Comparison of ENCODE assay signal across 9 cellular contexts in genomic region chr19:12838182-12838890, GRCh38. TPM values are rescaled to one million over a fixed set of nuclear protein-coding genes. Genes with fewer than 3 reads are reported as not detected.
DNase-seq lines count a peak whose midpoint lies in the region; ATAC-seq, FAIRE-seq and TF ChIP-seq lines count a peak whose summit lies in the region.
"Had no signal": no experiment of that assay in that cellular context is flagged by ENCODE, and none has a peak within 500 bp of the region (broad histone marks: within the 10 kb centered on the region; RNA-seq: fewer than 3 reads in every experiment).

TSS of gene MAST1 (plus strand) at chr19:12838515. CDS start at chr19:12838573, 58 bp downstream.

- peaks cover 44% of the 10 kb centered on the region for H3K4me1 Mint-ChIP-seq in WTC11

- ATAC-seq in WTC11 (peak; percentile 9), HG03045 (IDR thresholded peaks at IDR 0.05; ENCODE audit: unreplicated experiment) (no peak)

- no peak for FAIRE-seq in urothelium cell line (lab: Jason Lieb, UNC)
- FAIRE-seq: G401.6 had no signal

- peaks cover 40% of the 10 kb centered on the region for H3K27me3 Mint-ChIP-seq in WTC11 (ENCODE audit: low read depth)

- POLR2A ChIA-PET in WTC11 (lab: Charles Lee), result interaction anchor here (0.6 kb wide), 1 partner anchor 99 kb away, joined by 3 read pairs; no protein-coding TSS in a partner anchor

- H3K4me3 Mint-ChIP-seq in WTC11, result peak within 1 kb of the TSS; percentile 79

- DNase-seq in NCI-H2081 (lab: John Stamatoyannopoulos, UW), result peak; percentile 60 to 68
- no peak for DNase-seq in NCI-H2081 treated with DMSO at 0.1 percent for 48 hours (lab: John Stamatoyannopoulos, UW)
- DNase-seq in NCI-H146 (lab: John Stamatoyannopoulos, UW), result peak; percentile 73
- DNase-seq in WTC11 (ENCODE audit: low spot score), result peak; percentile 74
- peak; percentile 5 for DNase-seq in effector CD8-positive, alpha-beta T cell (lab: John Stamatoyannopoulos, UW)
- DNase-seq in middle frontal gyrus (ENCODE audit: extremely low spot score, low spot score), result peak; percentile 42
- DNase-seq in urothelium cell line (ENCODE audit: low spot score), result peak; percentile 85

- peak within 1 kb of the TSS; percentile 61; the same call in 1 of the 2 replicates for H3K27ac Mint-ChIP-seq in WTC11

- H3K36me3 Mint-ChIP-seq in WTC11, result peaks cover 5% of the 10 kb centered on the region

- TF ChIP-seq CTCF in WTC11 (IDR thresholded peaks at IDR 0.05), result peak; percentile 72; the same call in 1 of the 2 replicates

- no peaks in the 10 kb centered on the region for H3K9me3 Mint-ChIP-seq in WTC11

- CTCF ChIA-PET in WTC11 (lab: Charles Lee), result interaction anchor here (0.9 to 1.7 kb wide), 3 partner anchors 9 to 72 kb away, joined by 5 to 8 read pairs (median 5); no protein-coding TSS in a partner anchor

TF ChIP-seq in WTC11, 78 proteins besides CTCF, POLR2A, EP300 and RAD21:
- no peak for TF ChIP-seq USF2 (CRISPR knock-in tag; IDR thresholded peaks at IDR 0.05)
- 0 out of 2 replicates have a peak, but pooled peaks have one; percentile 52 for TF ChIP-seq HMGXB4 (CRISPR knock-in tag; IDR thresholded peaks at IDR 0.05)
- no peak for TF ChIP-seq PREB (CRISPR knock-in tag; IDR thresholded peaks at IDR 0.05; ENCODE audit: borderline replicate concordance)
- TF ChIP-seq PRDM15 (CRISPR knock-in tag; IDR thresholded peaks at IDR 0.05), result no peak
- no peak for TF ChIP-seq ZBTB43 (CRISPR knock-in tag; IDR thresholded peaks at IDR 0.05)
- TF ChIP-seq ZNF232 (CRISPR knock-in tag; IDR thresholded peaks at IDR 0.05), result no peak
- no peak for TF ChIP-seq E2F1 (CRISPR knock-in tag; IDR thresholded peaks at IDR 0.05)
- peak; percentile 86 for TF ChIP-seq SP1 (CRISPR knock-in tag; conservative IDR thresholded peaks at IDR 0.05)

RNA-seq across cellular contexts. Expression of gene MAST1, which starts in this region (rescaled TPM):
- 24.3 to 28.4 TPM (median 27.3 TPM) in 3 replicates for total RNA-seq in WTC11 (2021)
